ENCODE assay signal across 15 cellular contexts in the genomic region with DNA sequence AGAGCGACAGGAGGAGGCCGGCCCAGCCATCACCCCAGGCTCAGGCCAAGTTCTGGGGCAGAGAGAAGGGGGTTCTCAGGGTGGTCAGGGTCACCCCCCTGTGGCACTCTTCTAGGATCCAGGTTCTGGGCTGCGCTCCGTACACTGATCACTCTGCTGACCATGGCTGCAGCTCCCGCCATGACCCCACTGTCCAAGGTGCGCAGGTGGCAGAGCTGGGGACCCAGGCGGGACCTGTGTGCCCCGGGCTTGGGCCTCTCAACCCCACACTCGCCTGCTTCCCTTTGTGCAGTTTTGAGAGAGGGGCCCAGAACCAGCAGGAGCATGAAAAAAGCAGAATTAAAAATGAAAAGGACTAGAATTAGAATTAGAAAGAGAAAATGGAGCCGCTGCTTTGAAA.
DNase-seq lines count a peak whose midpoint lies in the region; ATAC-seq, FAIRE-seq and TF ChIP-seq lines count a peak whose summit lies in the region.
"Had no signal": no experiment of that assay in that cellular context is flagged by ENCODE, and none has a peak within 500 bp of the region (broad histone marks: within the 10 kb centered on the region; RNA-seq: fewer than 3 reads in every experiment).

No MANE protein-coding gene starts in this region.

- H4K5ac ChIP-seq in H1 (ENCODE audit: insufficient read length, low read depth, low read length) = no peak overlapping the region

- H2AFZ ChIP-seq in H1 (ENCODE audit: low read length) = no peak overlapping the region
- H2AFZ ChIP-seq in mesenchymal stem cell (ENCODE audit: low read depth, low read length) = peak overlapping the region; percentile 19

- no peak overlapping the region for H2BK15ac ChIP-seq in H1 (ENCODE audit: low read length)
- H2BK15ac ChIP-seq in mesenchymal stem cell (ENCODE audit: low read depth, poor library complexity, severe bottlenecking) = no peak overlapping the region

- peak in 1 of 2 experiments; percentile 51 for DNase-seq in H1 (ENCODE audit: low read depth in 1 of 2, low spot score in 2 of 2)
- no peak for DNase-seq in mesenchymal stem cell
- DNase-seq in upper lobe of left lung = peak in 1 of 2 donors; percentile 29
- no peak for DNase-seq in AG08396 (ENCODE audit: low spot score)
- DNase-seq: ACHN, COR-L47, HCEC 1CT, NCI-H1048, NCI-H146, NCI-H2081, NCI-H510A, NCI-H774 had no signal

- ATAC-seq in upper lobe of left lung (ENCODE audit: low FRiP score in 2 of 2) (peak; percentile 24 to 36), HG03521 (IDR thresholded peaks at IDR 0.05; ENCODE audit: unreplicated experiment) (no peak), HG03039 (IDR thresholded peaks at IDR 0.05; ENCODE audit: unreplicated experiment) (no peak)

- H4K8ac ChIP-seq in H1 (ENCODE audit: extremely low read depth, insufficient read depth, low read length) (peak overlapping the region; percentile 58; the same call in 1 of the 2 replicates), mesenchymal stem cell (ENCODE audit: low read length) (no peak overlapping the region)

- H3K23ac ChIP-seq in H1 (ENCODE audit: insufficient read length) = no peak overlapping the region
- H3K23ac ChIP-seq in mesenchymal stem cell (ENCODE audit: low read length in 2 of 2) = peak overlapping the region in 1 of 2 experiments; percentile 56

- H3K9ac ChIP-seq in HUES6 (ENCODE audit: low read length) (no peak overlapping the region), H1 (replicated peaks in 1 of 4; ENCODE audit: extremely low read depth in 1 of 4, low read depth in 3 of 4, low read length in 3 of 4) (no peak overlapping the region), mesenchymal stem cell (ENCODE audit: low read length) (no peak overlapping the region)

- H2BK20ac ChIP-seq in H1 (ENCODE audit: low read length) = 0 out of 2 replicates have a peak overlapping the region, but pooled peaks have one; percentile 72

- H3K14ac ChIP-seq in H1 (ENCODE audit: insufficient read length) (no peak overlapping the region), mesenchymal stem cell (ENCODE audit: low read length in 2 of 2) (no peak overlapping the region)

- H3K4me2 ChIP-seq in H1 (ENCODE audit: insufficient read depth in 1 of 2, low read depth in 2 of 2, low read length in 2 of 2) (peak overlapping the region; percentile 2 to 24; a peak in 3 of 4 replicates), mesenchymal stem cell (ENCODE audit: low read length, poor library complexity, severe bottlenecking) (no peak overlapping the region)

- FAIRE-seq in H1 (lab: Jason Lieb, UNC) = no peak

- H3K4ac ChIP-seq in H1 (replicated peaks; ENCODE audit: insufficient read length, low read depth, low read length) (no peak overlapping the region), mesenchymal stem cell (ENCODE audit: low read depth in 1 of 2, low read length in 2 of 2) (no peak overlapping the region)

- POLR2A ChIA-PET in H1 (lab: Charles Lee; ENCODE audit: partially characterized antibody) = no interaction called here

- no peaks in the 10 kb centered on the region for H4K20me1 ChIP-seq in H1 (replicated peaks in 1 of 2; ENCODE audit: control insufficient read depth in 1 of 2, insufficient read depth in 2 of 2, low read length in 2 of 2)

- H2BK12ac ChIP-seq in H1 (ENCODE audit: low read depth, low read length) = no peak overlapping the region
- H2BK12ac ChIP-seq in mesenchymal stem cell (ENCODE audit: low read length in 2 of 2) = peak overlapping the region in 1 of 2 experiments; percentile 47

- no peaks in the 10 kb centered on the region for H3K27me3 ChIP-seq in HUES6 (ENCODE audit: control insufficient read depth, insufficient read depth, low read length)
- H3K27me3 ChIP-seq in H1 (replicated peaks in 1 of 4; ENCODE audit: control insufficient read depth in 3 of 4, extremely low read depth in 1 of 4, insufficient read depth in 3 of 4, low read length in 3 of 4) = peaks cover 0 to 2% (median 0%) of the 10 kb centered on the region in 4 experiments; a peak in 3 of 7 replicates
- no peaks in the 10 kb centered on the region for H3K27me3 ChIP-seq in mesenchymal stem cell (ENCODE audit: control insufficient read depth in 1 of 2, insufficient read depth in 1 of 2, low read length in 2 of 2)
- H3K27me3 ChIP-seq in upper lobe of left lung = no peaks in the 10 kb centered on the region

- TF ChIP-seq CTCF in H1 (IDR thresholded peaks at IDR 0.05; ENCODE audit: control extremely low read depth in 1 of 3, insufficient read depth in 1 of 3, low read depth in 1 of 3, low read length in 3 of 3) (no peak), upper lobe of left lung (IDR thresholded peaks at IDR 0.05) (no peak)

- no peak overlapping the region for H2AK5ac ChIP-seq in H1 (ENCODE audit: low read depth, low read length)
- H2AK5ac ChIP-seq in mesenchymal stem cell (ENCODE audit: low read length, severe bottlenecking) = no peak overlapping the region

- no peaks in the 10 kb centered on the region for H3K23me2 ChIP-seq in H1 (ENCODE audit: low read depth, low read length)

- H4K91ac ChIP-seq in H1 (replicated peaks; ENCODE audit: insufficient read length, low read length) (peak overlapping the region; percentile 46), mesenchymal stem cell (ENCODE audit: low read length) (peak overlapping the region; percentile 0)

- H3K79me2 ChIP-seq in H1 (ENCODE audit: control insufficient read depth in 1 of 2, insufficient read depth in 2 of 2, low read length in 2 of 2) = no peaks in the 10 kb centered on the region

- H3K36me3 ChIP-seq in HUES6 (ENCODE audit: control insufficient read depth, insufficient read depth, low read length) (no peaks in the 10 kb centered on the region), H1 (ENCODE audit: control insufficient read depth in 2 of 4, insufficient read depth in 4 of 4, low read length in 3 of 4) (no peaks in the 10 kb centered on the region), mesenchymal stem cell (ENCODE audit: control insufficient read depth in 1 of 2, insufficient read depth in 2 of 2, low read depth in 1 of 2, low read length in 2 of 2) (peaks cover 23 to 73% of the 10 kb centered on the region in 2 experiments), upper lobe of left lung (no peaks in the 10 kb centered on the region)

- no peak overlapping the region for H3K56ac ChIP-seq in H1 (replicated peaks; ENCODE audit: insufficient read length, low read depth, low read length)

- no peak for TF ChIP-seq EP300 in H1 (IDR thresholded peaks at IDR 0.05; ENCODE audit: borderline replicate concordance in 1 of 2, low read depth in 2 of 2, low read length in 2 of 2)
- TF ChIP-seq EP300 in upper lobe of left lung (IDR thresholded peaks at IDR 0.05) = no peak

- CTCF ChIA-PET in H1 (lab: Charles Lee; ENCODE audit: partially characterized antibody) = interaction anchor here (0.9 kb wide), 1 partner anchor 189 kb away, joined by 3 read pairs; no protein-coding TSS in a partner anchor

- 50% methylated on average over 10 of the region's 10 CpGs; no CpG with 5 or more reads in 1 of the 2 experiments for WGBS in H1 (ENCODE audit: extremely low coverage in 1 of 2, insufficient coverage in 1 of 2, insufficient read length in 1 of 2, insufficient replicate concordance in 2 of 2, low coverage in 1 of 2, low lambda C conversion rate in 2 of 2, missing lambda C conversion rate in 1 of 2), 2 experiments
- WGBS in mesenchymal stem cell = 96% methylated on average over 9 of the region's 10 CpGs
- WGBS in upper lobe of left lung, 2 donors = 93 to 94% methylated on average over 10 of the region's 10 CpGs

- peaks cover 14% of the 10 kb centered on the region for H3K4me1 ChIP-seq in HUES6 (ENCODE audit: control insufficient read depth, insufficient read depth, low read length)
- H3K4me1 ChIP-seq in H1 (replicated peaks in 1 of 4; ENCODE audit: control insufficient read depth in 3 of 4, insufficient read depth in 4 of 4, low read length in 3 of 4) = peaks cover 0 to 7% (median 3%) of the 10 kb centered on the region in 4 experiments; a peak in 4 of 7 replicates
- H3K4me1 ChIP-seq in mesenchymal stem cell (ENCODE audit: control insufficient read depth, insufficient read depth, low read depth, low read length) = peaks cover 4% of the 10 kb centered on the region
- H3K4me1 ChIP-seq in upper lobe of left lung = no peaks in the 10 kb centered on the region

- H3K18ac ChIP-seq in H1 (ENCODE audit: extremely low read depth, low read length) = 0 out of 2 replicates have a peak overlapping the region, but pooled peaks have one; percentile 68
- peak overlapping the region in 1 of 2 experiments; percentile 25 for H3K18ac ChIP-seq in mesenchymal stem cell (ENCODE audit: low read depth in 1 of 2, low read length in 2 of 2)

- H2BK120ac ChIP-seq in H1 (replicated peaks; ENCODE audit: low read depth, low read length) = peak overlapping the region; percentile 73
- no peak overlapping the region for H2BK120ac ChIP-seq in mesenchymal stem cell (ENCODE audit: low read depth, low read length)

- TF ChIP-seq RAD21 in H1 (IDR thresholded peaks at IDR 0.05 in 1 of 2, conservative IDR thresholded peaks at IDR 0.05 in 1 of 2; ENCODE audit: low read depth in 2 of 2, low read length in 2 of 2) = no peak

- H3K4me3 ChIP-seq in HUES6 (ENCODE audit: low read depth, low read length) (peak overlapping the region; percentile 5), H1 (ENCODE audit: extremely low read depth in 1 of 4, insufficient read depth in 2 of 4, low read depth in 3 of 4, low read length in 4 of 4) (peak overlapping the region in 2 of 4 experiments; percentile 15 to 27; a peak in 1 of 8 replicates), mesenchymal stem cell (ENCODE audit: insufficient read depth in 1 of 2, low read depth in 1 of 2, low read length in 2 of 2) (no peak overlapping the region), upper lobe of left lung (no peak overlapping the region)

- TF ChIP-seq POLR2A in H1 (IDR thresholded peaks at IDR 0.05; ENCODE audit: control extremely low read depth in 1 of 2, low read depth in 2 of 2, low read length in 2 of 2) = no peak
- TF ChIP-seq POLR2A in upper lobe of left lung (IDR thresholded peaks at IDR 0.05) = no peak

- H3K27ac ChIP-seq in HUES6 (ENCODE audit: low read depth, low read length) (peak overlapping the region; percentile 40; the same call in 1 of the 2 replicates), H1 (ENCODE audit: low read depth, low read length) (no peak overlapping the region), mesenchymal stem cell (ENCODE audit: low read length, poor library complexity, severe bottlenecking) (no peak overlapping the region), upper lobe of left lung (no peak overlapping the region)

- H3K79me1 ChIP-seq in H1 (ENCODE audit: low read depth, low read length) (no peaks in the 10 kb centered on the region), mesenchymal stem cell (replicated peaks; ENCODE audit: low read length, poor library complexity, severe bottlenecking) (peaks cover 15% of the 10 kb centered on the region)

- H3K9me3 ChIP-seq in HUES6 (ENCODE audit: control insufficient read depth, insufficient read depth, low read depth, low read length) (no peaks in the 10 kb centered on the region), H1 (ENCODE audit: insufficient read depth in 2 of 2, low read depth in 1 of 2, low read length in 1 of 2) (no peaks in the 10 kb centered on the region), mesenchymal stem cell (ENCODE audit: control insufficient read depth, low read length) (no peaks in the 10 kb centered on the region), upper lobe of left lung (no peaks in the 10 kb centered on the region)

- H2BK5ac ChIP-seq in H1 (ENCODE audit: low read depth, low read length) = no peak overlapping the region; the same call in 1 of the 2 replicates
- no peak overlapping the region for H2BK5ac ChIP-seq in mesenchymal stem cell (ENCODE audit: low read depth, low read length, poor library complexity, severe bottlenecking)

Comparison
In these comparisons a context has a peak if more than half of its experiments do, and no peak if none do; other contexts are left out.
1. ATAC-seq: peak in upper lobe of left lung (2 of 2); none in HG03521 (single experiment) and HG03039 (single experiment).